In the genomic region with DNA sequence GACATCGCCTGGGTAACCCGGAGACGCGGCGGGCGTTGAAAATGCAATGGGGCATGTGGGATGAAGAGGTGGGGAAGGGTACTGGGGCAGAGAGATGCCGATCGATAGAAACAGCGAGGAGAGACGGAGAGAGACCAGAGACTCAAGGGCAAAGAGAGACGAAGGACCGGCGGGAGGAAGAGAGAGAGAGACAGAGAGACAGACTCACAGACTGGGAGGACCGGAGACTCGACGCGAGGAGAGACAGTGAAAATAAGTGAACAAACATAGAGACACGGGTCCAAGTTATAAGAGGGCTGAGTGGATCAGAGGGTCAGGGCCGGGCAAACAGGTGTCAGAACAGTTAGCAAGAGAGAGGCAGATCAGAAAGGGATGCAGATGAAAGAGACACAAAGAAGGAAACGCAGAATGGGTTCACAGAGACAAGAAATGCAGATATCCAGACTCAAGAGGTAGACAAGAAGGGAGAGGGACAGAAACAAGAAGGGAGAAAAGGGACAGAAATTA, we compare ENCODE assay signal across 1 cellular context.
TF ChIP-seq lines count a peak whose summit lies in the region.

No MANE protein-coding gene starts in this region.

TF ChIP-seq in K562, 482 proteins besides CTCF, POLR2A, EP300 and RAD21 (continued from another document and continues in another):
- TF ChIP-seq, protein P1, sequence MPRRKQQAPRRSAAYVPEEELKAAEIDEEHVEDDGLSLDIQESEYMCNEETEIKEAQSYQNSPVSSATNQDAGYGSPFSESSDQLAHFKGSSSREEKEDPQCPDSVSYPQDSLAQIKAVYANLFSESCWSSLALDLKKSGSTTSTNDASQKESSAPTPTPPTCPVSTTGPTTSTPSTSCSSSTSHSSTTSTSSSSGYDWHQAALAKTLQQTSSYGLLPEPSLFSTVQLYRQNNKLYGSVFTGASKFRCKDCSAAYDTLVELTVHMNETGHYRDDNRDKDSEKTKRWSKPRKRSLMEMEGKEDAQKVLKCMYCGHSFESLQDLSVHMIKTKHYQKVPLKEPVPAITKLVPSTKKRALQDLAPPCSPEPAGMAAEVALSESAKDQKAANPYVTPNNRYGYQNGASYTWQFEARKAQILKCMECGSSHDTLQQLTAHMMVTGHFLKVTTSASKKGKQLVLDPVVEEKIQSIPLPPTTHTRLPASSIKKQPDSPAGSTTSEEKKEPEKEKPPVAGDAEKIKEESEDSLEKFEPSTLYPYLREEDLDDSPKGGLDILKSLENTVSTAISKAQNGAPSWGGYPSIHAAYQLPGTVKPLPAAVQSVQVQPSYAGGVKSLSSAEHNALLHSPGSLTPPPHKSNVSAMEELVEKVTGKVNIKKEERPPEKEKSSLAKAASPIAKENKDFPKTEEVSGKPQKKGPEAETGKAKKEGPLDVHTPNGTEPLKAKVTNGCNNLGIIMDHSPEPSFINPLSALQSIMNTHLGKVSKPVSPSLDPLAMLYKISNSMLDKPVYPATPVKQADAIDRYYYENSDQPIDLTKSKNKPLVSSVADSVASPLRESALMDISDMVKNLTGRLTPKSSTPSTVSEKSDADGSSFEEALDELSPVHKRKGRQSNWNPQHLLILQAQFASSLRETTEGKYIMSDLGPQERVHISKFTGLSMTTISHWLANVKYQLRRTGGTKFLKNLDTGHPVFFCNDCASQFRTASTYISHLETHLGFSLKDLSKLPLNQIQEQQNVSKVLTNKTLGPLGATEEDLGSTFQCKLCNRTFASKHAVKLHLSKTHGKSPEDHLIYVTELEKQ (CRISPR knock-in tag; IDR thresholded peaks at IDR 0.05) = no peak
- TF ChIP-seq ZFP1 (CRISPR knock-in tag; IDR thresholded peaks at IDR 0.05) (no peak), SIX5 (IDR thresholded peaks at IDR 0.05; ENCODE audit: borderline replicate concordance in 1 of 2, insufficient read depth in 1 of 2, low read depth in 1 of 2, low read length in 2 of 2) (peak in 1 of 2 experiments; percentile 13; a peak in 1 of 4 replicates), HDAC6 (IDR thresholded peaks at IDR 0.05; ENCODE audit: low read depth, low read length) (no peak), TEAD4 (IDR thresholded peaks at IDR 0.05; ENCODE audit: low read length) (no peak), TEAD4 (CRISPR knock-in tag; IDR thresholded peaks at IDR 0.05; ENCODE audit: borderline replicate concordance) (no peak), POLR2AphosphoS5 (IDR thresholded peaks at IDR 0.05; ENCODE audit: control insufficient read depth, insufficient read depth, low read depth, low read length) (no peak), MTF1 (CRISPR knock-in tag; IDR thresholded peaks at IDR 0.05; ENCODE audit: borderline replicate concordance) (no peak), TRIM28 (IDR thresholded peaks at IDR 0.05) (no peak), ARHGAP35 (IDR thresholded peaks at IDR 0.05; ENCODE audit: partially characterized antibody) (peak; percentile 4), SUPT5H (IDR thresholded peaks at IDR 0.05) (no peak), ETS2 (tag; IDR thresholded peaks at IDR 0.05; ENCODE audit: borderline replicate concordance, poor library complexity, severe bottlenecking) (no peak), ZNF124 (CRISPR knock-in tag; IDR thresholded peaks at IDR 0.05) (no peak), EWSR1 (IDR thresholded peaks at IDR 0.05; ENCODE audit: borderline replicate concordance, low read depth, partially characterized antibody) (no peak), BMI1 (IDR thresholded peaks at IDR 0.05; ENCODE audit: low read length) (peak; percentile 14; the same call in 1 of the 2 replicates), LARP7 (IDR thresholded peaks at IDR 0.05) (peak; percentile 84; the same call in 1 of the 2 replicates), CEBPG (CRISPR knock-in tag; IDR thresholded peaks at IDR 0.05) (no peak), CEBPG (tag; conservative IDR thresholded peaks at IDR 0.05 in 1 of 2, IDR thresholded peaks at IDR 0.05 in 1 of 2) (no peak), KLF16 (IDR thresholded peaks at IDR 0.05) (no peak), ZNF431 (CRISPR knock-in tag; IDR thresholded peaks at IDR 0.05) (no peak), TCF3 (CRISPR knock-in tag; IDR thresholded peaks at IDR 0.05) (no peak), ZNF316 (IDR thresholded peaks at IDR 0.05) (0 out of 2 replicates have a peak, but pooled peaks have one; percentile 0), TARDBP (IDR thresholded peaks at IDR 0.05) (no peak), WHSC1 (IDR thresholded peaks at IDR 0.05; ENCODE audit: low read length) (no peak), SRSF9 (IDR thresholded peaks at IDR 0.05; ENCODE audit: borderline replicate concordance, low read depth, low read length) (no peak), HOXB6 (CRISPR knock-in tag; IDR thresholded peaks at IDR 0.05; ENCODE audit: borderline replicate concordance) (no peak), ZKSCAN1 (IDR thresholded peaks at IDR 0.05; ENCODE audit: low read depth, low read length) (no peak), NR2F6 (CRISPR knock-in tag; IDR thresholded peaks at IDR 0.05) (no peak), PHTF2 (CRISPR knock-in tag; IDR thresholded peaks at IDR 0.05) (no peak), OTX1 (CRISPR knock-in tag; IDR thresholded peaks at IDR 0.05) (peak; percentile 81; the same call in 1 of the 2 replicates), NCOA1 (IDR thresholded peaks at IDR 0.05; ENCODE audit: low read depth) (peak; percentile 22; the same call in 1 of the 2 replicates), ZFP30 (CRISPR knock-in tag; IDR thresholded peaks at IDR 0.05; ENCODE audit: borderline replicate concordance) (no peak), MIER1 (IDR thresholded peaks at IDR 0.05; ENCODE audit: low read depth) (peak; percentile 40; the same call in 1 of the 2 replicates), SIN3B (IDR thresholded peaks at IDR 0.05; ENCODE audit: low read depth) (0 out of 2 replicates have a peak, but pooled peaks have one; percentile 0), SMARCA4 (IDR thresholded peaks at IDR 0.05) (peak; percentile 44; the same call in 1 of the 2 replicates), MCM3 (IDR thresholded peaks at IDR 0.05) (no peak), ZNF778 (CRISPR knock-in tag; IDR thresholded peaks at IDR 0.05) (no peak), RBM25 (IDR thresholded peaks at IDR 0.05; ENCODE audit: low read depth, low read length, severe bottlenecking) (no peak), ZNF253 (CRISPR knock-in tag; conservative IDR thresholded peaks at IDR 0.05) (no peak), CHD4 (IDR thresholded peaks at IDR 0.05; ENCODE audit: insufficient read depth, insufficient replicate concordance, low read depth, low read length, poor library complexity, severe bottlenecking) (no peak)
- TF ChIP-seq, protein P2, sequence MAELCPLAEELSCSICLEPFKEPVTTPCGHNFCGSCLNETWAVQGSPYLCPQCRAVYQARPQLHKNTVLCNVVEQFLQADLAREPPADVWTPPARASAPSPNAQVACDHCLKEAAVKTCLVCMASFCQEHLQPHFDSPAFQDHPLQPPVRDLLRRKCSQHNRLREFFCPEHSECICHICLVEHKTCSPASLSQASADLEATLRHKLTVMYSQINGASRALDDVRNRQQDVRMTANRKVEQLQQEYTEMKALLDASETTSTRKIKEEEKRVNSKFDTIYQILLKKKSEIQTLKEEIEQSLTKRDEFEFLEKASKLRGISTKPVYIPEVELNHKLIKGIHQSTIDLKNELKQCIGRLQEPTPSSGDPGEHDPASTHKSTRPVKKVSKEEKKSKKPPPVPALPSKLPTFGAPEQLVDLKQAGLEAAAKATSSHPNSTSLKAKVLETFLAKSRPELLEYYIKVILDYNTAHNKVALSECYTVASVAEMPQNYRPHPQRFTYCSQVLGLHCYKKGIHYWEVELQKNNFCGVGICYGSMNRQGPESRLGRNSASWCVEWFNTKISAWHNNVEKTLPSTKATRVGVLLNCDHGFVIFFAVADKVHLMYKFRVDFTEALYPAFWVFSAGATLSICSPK (IDR thresholded peaks at IDR 0.05; ENCODE audit: borderline replicate concordance) = peak; percentile 89
- TF ChIP-seq, protein P3, sequence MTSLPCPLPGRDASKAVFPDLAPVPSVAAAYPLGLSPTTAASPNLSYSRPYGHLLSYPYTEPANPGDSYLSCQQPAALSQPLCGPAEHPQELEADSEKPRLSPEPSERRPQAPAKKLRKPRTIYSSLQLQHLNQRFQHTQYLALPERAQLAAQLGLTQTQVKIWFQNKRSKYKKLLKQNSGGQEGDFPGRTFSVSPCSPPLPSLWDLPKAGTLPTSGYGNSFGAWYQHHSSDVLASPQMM (CRISPR knock-in tag; IDR thresholded peaks at IDR 0.05) = no peak
- TF ChIP-seq, protein P4, sequence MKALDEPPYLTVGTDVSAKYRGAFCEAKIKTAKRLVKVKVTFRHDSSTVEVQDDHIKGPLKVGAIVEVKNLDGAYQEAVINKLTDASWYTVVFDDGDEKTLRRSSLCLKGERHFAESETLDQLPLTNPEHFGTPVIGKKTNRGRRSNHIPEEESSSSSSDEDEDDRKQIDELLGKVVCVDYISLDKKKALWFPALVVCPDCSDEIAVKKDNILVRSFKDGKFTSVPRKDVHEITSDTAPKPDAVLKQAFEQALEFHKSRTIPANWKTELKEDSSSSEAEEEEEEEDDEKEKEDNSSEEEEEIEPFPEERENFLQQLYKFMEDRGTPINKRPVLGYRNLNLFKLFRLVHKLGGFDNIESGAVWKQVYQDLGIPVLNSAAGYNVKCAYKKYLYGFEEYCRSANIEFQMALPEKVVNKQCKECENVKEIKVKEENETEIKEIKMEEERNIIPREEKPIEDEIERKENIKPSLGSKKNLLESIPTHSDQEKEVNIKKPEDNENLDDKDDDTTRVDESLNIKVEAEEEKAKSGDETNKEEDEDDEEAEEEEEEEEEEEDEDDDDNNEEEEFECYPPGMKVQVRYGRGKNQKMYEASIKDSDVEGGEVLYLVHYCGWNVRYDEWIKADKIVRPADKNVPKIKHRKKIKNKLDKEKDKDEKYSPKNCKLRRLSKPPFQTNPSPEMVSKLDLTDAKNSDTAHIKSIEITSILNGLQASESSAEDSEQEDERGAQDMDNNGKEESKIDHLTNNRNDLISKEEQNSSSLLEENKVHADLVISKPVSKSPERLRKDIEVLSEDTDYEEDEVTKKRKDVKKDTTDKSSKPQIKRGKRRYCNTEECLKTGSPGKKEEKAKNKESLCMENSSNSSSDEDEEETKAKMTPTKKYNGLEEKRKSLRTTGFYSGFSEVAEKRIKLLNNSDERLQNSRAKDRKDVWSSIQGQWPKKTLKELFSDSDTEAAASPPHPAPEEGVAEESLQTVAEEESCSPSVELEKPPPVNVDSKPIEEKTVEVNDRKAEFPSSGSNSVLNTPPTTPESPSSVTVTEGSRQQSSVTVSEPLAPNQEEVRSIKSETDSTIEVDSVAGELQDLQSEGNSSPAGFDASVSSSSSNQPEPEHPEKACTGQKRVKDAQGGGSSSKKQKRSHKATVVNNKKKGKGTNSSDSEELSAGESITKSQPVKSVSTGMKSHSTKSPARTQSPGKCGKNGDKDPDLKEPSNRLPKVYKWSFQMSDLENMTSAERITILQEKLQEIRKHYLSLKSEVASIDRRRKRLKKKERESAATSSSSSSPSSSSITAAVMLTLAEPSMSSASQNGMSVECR (CRISPR knock-in tag; IDR thresholded peaks at IDR 0.05) = peak; percentile 91; the same call in 1 of the 2 replicates
- TF ChIP-seq, protein P5, sequence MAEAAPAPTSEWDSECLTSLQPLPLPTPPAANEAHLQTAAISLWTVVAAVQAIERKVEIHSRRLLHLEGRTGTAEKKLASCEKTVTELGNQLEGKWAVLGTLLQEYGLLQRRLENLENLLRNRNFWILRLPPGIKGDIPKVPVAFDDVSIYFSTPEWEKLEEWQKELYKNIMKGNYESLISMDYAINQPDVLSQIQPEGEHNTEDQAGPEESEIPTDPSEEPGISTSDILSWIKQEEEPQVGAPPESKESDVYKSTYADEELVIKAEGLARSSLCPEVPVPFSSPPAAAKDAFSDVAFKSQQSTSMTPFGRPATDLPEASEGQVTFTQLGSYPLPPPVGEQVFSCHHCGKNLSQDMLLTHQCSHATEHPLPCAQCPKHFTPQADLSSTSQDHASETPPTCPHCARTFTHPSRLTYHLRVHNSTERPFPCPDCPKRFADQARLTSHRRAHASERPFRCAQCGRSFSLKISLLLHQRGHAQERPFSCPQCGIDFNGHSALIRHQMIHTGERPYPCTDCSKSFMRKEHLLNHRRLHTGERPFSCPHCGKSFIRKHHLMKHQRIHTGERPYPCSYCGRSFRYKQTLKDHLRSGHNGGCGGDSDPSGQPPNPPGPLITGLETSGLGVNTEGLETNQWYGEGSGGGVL (CRISPR knock-in tag; IDR thresholded peaks at IDR 0.05) = no peak
- TF ChIP-seq, protein P6, sequence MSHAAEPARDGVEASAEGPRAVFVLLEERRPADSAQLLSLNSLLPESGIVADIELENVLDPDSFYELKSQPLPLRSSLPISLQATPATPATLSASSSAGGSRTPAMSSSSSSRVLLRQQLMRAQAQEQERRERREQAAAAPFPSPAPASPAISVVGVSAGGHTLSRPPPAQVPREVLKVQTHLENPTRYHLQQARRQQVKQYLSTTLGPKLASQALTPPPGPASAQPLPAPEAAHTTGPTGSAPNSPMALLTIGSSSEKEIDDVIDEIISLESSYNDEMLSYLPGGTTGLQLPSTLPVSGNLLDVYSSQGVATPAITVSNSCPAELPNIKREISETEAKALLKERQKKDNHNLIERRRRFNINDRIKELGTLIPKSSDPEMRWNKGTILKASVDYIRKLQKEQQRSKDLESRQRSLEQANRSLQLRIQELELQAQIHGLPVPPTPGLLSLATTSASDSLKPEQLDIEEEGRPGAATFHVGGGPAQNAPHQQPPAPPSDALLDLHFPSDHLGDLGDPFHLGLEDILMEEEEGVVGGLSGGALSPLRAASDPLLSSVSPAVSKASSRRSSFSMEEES (CRISPR knock-in tag; IDR thresholded peaks at IDR 0.05) = no peak
- TF ChIP-seq, protein P7, sequence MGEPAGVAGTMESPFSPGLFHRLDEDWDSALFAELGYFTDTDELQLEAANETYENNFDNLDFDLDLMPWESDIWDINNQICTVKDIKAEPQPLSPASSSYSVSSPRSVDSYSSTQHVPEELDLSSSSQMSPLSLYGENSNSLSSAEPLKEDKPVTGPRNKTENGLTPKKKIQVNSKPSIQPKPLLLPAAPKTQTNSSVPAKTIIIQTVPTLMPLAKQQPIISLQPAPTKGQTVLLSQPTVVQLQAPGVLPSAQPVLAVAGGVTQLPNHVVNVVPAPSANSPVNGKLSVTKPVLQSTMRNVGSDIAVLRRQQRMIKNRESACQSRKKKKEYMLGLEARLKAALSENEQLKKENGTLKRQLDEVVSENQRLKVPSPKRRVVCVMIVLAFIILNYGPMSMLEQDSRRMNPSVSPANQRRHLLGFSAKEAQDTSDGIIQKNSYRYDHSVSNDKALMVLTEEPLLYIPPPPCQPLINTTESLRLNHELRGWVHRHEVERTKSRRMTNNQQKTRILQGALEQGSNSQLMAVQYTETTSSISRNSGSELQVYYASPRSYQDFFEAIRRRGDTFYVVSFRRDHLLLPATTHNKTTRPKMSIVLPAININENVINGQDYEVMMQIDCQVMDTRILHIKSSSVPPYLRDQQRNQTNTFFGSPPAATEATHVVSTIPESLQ (CRISPR knock-in tag; IDR thresholded peaks at IDR 0.05) = no peak
- TF ChIP-seq, protein P8, sequence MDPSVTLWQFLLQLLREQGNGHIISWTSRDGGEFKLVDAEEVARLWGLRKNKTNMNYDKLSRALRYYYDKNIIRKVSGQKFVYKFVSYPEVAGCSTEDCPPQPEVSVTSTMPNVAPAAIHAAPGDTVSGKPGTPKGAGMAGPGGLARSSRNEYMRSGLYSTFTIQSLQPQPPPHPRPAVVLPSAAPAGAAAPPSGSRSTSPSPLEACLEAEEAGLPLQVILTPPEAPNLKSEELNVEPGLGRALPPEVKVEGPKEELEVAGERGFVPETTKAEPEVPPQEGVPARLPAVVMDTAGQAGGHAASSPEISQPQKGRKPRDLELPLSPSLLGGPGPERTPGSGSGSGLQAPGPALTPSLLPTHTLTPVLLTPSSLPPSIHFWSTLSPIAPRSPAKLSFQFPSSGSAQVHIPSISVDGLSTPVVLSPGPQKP (CRISPR knock-in tag; IDR thresholded peaks at IDR 0.05) = no peak
- TF ChIP-seq, protein P9, sequence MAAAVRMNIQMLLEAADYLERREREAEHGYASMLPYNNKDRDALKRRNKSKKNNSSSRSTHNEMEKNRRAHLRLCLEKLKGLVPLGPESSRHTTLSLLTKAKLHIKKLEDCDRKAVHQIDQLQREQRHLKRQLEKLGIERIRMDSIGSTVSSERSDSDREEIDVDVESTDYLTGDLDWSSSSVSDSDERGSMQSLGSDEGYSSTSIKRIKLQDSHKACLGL (CRISPR knock-in tag; IDR thresholded peaks at IDR 0.05; ENCODE audit: borderline replicate concordance, poor library complexity, severe bottlenecking) = peak; percentile 43
